ENCODE assay signal across 15 cellular contexts in genomic region chr20:36504295-36504694, GRCh38. TPM values are rescaled to one million over a fixed set of nuclear protein-coding genes. Genes with fewer than 3 reads are reported as not detected.
"Had no signal": no experiment of that assay in that cellular context is flagged by ENCODE, and none has a peak within 500 bp of the region (broad histone marks: within the 10 kb centered on the region; RNA-seq: fewer than 3 reads in every experiment).

No MANE protein-coding gene starts in this region.

- H3K4me1 Mint-ChIP-seq: nephron had no signal

- H3K4me1 ChIP-seq: left lung, upper lobe of left lung had no signal

- H3K27ac Mint-ChIP-seq: activated CD4-positive, alpha-beta memory T cell treated with anti-CD3 and anti-CD28 coated beads, Interleukin-2, amount 10 ng/mL, durations not matched to agents 7 days and 5 days; activated naive CD4-positive, alpha-beta T cell treated with anti-CD3 and anti-CD28 coated beads for 36 hours; nephron had no signal

- H3K27ac ChIP-seq: brain microvascular endothelial cell, left lung, ovary, upper lobe of left lung, VCaP had no signal

- H3K27me3 Mint-ChIP-seq: activated CD4-positive, alpha-beta memory T cell treated with anti-CD3 and anti-CD28 coated beads, Interleukin-2, amount 10 ng/mL, durations not matched to agents 7 days and 5 days had no signal

- H3K4me3 ChIP-seq: esophagus squamous epithelium, left lung, ovary, upper lobe of left lung had no signal

- ATAC-seq: left lung had no signal

- H3K9me3 ChIP-seq: esophagus squamous epithelium, left lung, ovary, upper lobe of left lung had no signal

- H3K9me3 Mint-ChIP-seq: activated CD4-positive, alpha-beta memory T cell treated with anti-CD3 and anti-CD28 coated beads, Interleukin-2, amount 10 ng/mL, durations not matched to agents 7 days and 5 days; activated naive CD4-positive, alpha-beta T cell treated with anti-CD3 and anti-CD28 coated beads for 36 hours; nephron had no signal

- H3K27me3 ChIP-seq: brain microvascular endothelial cell, esophagus squamous epithelium, left lung, ovary, upper lobe of left lung had no signal

- H3K4me3 Mint-ChIP-seq: activated CD4-positive, alpha-beta memory T cell treated with anti-CD3 and anti-CD28 coated beads, Interleukin-2, amount 10 ng/mL, durations not matched to agents 7 days and 5 days; activated naive CD4-positive, alpha-beta T cell treated with anti-CD3 and anti-CD28 coated beads for 36 hours; nephron had no signal

- DNase-seq: activated CD4-positive, alpha-beta memory T cell treated with anti-CD3 and anti-CD28 coated beads, Interleukin-2, amount 10 ng/mL, durations not matched to agents 7 days and 5 days; activated CD8-positive, alpha-beta memory T cell treated with anti-CD3 and anti-CD28 coated beads, Interleukin-2, amount 50 U/mL, for 48 hours; activated naive CD4-positive, alpha-beta T cell treated with anti-CD3 and anti-CD28 coated beads for 36 hours; brain microvascular endothelial cell; esophagus squamous epithelium; left lung; mesendoderm; stimulated activated CD4-positive, alpha-beta T cell treated with anti-CD3 and anti-CD28 coated beads, Interleukin-12 subunit alpha, Interleukin-12 subunit beta, amount 100 ng/mL, for 4 hours; stimulated activated CD4-positive, alpha-beta T cell treated with anti-CD3 and anti-CD28 coated beads, Interleukin-2, amount 100 ng/mL, for 48 hours; stimulated activated naive CD4-positive, alpha-beta T cell treated with Interleukin-2 at 50 U/mL for 16 hours; T-helper 9 cell; upper lobe of left lung had no signal

- H3K36me3 ChIP-seq: ovary had no signal

RNA-seq across cellular contexts. Expression of gene MYL9, which starts 37.0 kb away (rescaled TPM):
- total RNA-seq: activated naive CD4-positive, alpha-beta T cell treated with anti-CD3 and anti-CD28 coated beads for 36 hours had no signal
